In genomic region chr5:29485333-29485732, GRCh38 we compare ENCODE assay signal across 25 cellular contexts.
"Had no signal": no experiment of that assay in that cellular context is flagged by ENCODE, and none has a peak within 500 bp of the region (broad histone marks: within the 10 kb centered on the region; RNA-seq: fewer than 3 reads in every experiment).

No MANE protein-coding gene starts in this region.

- H3K36me3 ChIP-seq: colonic mucosa, esophagus squamous epithelium, gastrocnemius medialis, heart right ventricle, left lung, lower lobe of right lung had no signal

- H3K27me3 Mint-ChIP-seq: dendritic cell treated with granulocyte-macrophage colony-stimulating factor and Interleukin-4, amounts not matched to agents 40 ng/mL and 50 ng/mL, for 4 days; effector memory CD8-positive, alpha-beta T cell; naive B cell had no signal

- H3K27ac ChIP-seq: colonic mucosa, epithelial cell of prostate, esophagus squamous epithelium, gastrocnemius medialis, heart right ventricle, left lung, lower lobe of right lung had no signal

- H3K4me1 ChIP-seq: colonic mucosa, esophagus squamous epithelium, gastrocnemius medialis, heart right ventricle, left lung, lower lobe of right lung had no signal

- H3K9me3 ChIP-seq: colonic mucosa, gastrocnemius medialis, lower lobe of right lung had no signal

- ATAC-seq: effector memory CD8-positive, alpha-beta T cell; esophagus mucosa; gastrocnemius medialis; heart right ventricle; left cardiac atrium; left lung; left ventricle myocardium superior; lower lobe of right lung; mucosa of descending colon had no signal

- H3K4me1 Mint-ChIP-seq: endodermal cell, mesothelial cell of epicardium, naive B cell had no signal

- H3K4me3 ChIP-seq: colonic mucosa, esophagus squamous epithelium, gastrocnemius medialis, heart right ventricle, left lung, lower lobe of right lung, mucosa of descending colon had no signal

- H3K27me3 ChIP-seq: colonic mucosa, esophagus squamous epithelium, gastrocnemius medialis, heart right ventricle, left lung had no signal

- DNase-seq: colonic mucosa; cortex of kidney; effector CD8-positive, alpha-beta T cell; effector memory CD8-positive, alpha-beta T cell; endodermal cell; erythroblast; esophagus squamous epithelium; foreskin fibroblast; foreskin melanocyte; gastrocnemius medialis; glutamatergic neuron; head of caudate nucleus; heart right ventricle; hippocampal formation; left cardiac atrium; left lung; left ventricle myocardium superior; lower lobe of right lung; mesenchymal stem cell; mucosa of descending colon; naive B cell had no signal

- H3K4me3 Mint-ChIP-seq: dendritic cell treated with granulocyte-macrophage colony-stimulating factor and Interleukin-4, amounts not matched to agents 40 ng/mL and 50 ng/mL, for 4 days; effector memory CD8-positive, alpha-beta T cell; endodermal cell; mesothelial cell of epicardium; naive B cell had no signal

- H3K36me3 Mint-ChIP-seq: mesothelial cell of epicardium, naive B cell had no signal

- H3K27ac Mint-ChIP-seq: dendritic cell treated with granulocyte-macrophage colony-stimulating factor and Interleukin-4, amounts not matched to agents 40 ng/mL and 50 ng/mL, for 4 days; effector memory CD8-positive, alpha-beta T cell; endodermal cell; mesothelial cell of epicardium; naive B cell had no signal
